Comparison of ENCODE assay signal across 15 cellular contexts in genomic region chr7:111710839-111711380, GRCh38.
DNase-seq lines count a peak whose midpoint lies in the region; ATAC-seq and TF ChIP-seq lines count a peak whose summit lies in the region.
"Had no signal": no experiment of that assay in that cellular context is flagged by ENCODE, and none has a peak within 500 bp of the region (broad histone marks: within the 10 kb centered on the region; RNA-seq: fewer than 3 reads in every experiment).

No MANE protein-coding gene starts in this region.

- H3K27ac Mint-ChIP-seq in HFFc6 (no peak overlapping the region), CD14-positive monocyte (no peak overlapping the region)
- H3K27ac Mint-ChIP-seq: CD4-positive, alpha-beta T cell; H9 had no signal

- TF ChIP-seq CTCF in HFFc6 (IDR thresholded peaks at IDR 0.05) (0 out of 2 replicates have a peak, but pooled peaks have one; percentile 13), CD14-positive monocyte (IDR thresholded peaks at IDR 0.05) (no peak)

- H3K27me3 Mint-ChIP-seq in HFFc6 (ENCODE audit: insufficient read depth) (peaks cover 8% of the 10 kb centered on the region), CD14-positive monocyte (ENCODE audit: low read depth in 3 of 3) (no peaks in the 10 kb centered on the region)

- no peak overlapping the region for H3K4me3 Mint-ChIP-seq in HFFc6
- H3K4me3 Mint-ChIP-seq in CD14-positive monocyte, result no peak overlapping the region
- H3K4me3 Mint-ChIP-seq: CD4-positive, alpha-beta T cell; H9 had no signal

- H3K4me1 Mint-ChIP-seq in HFFc6 (ENCODE audit: low read depth) (peaks cover 22% of the 10 kb centered on the region), CD14-positive monocyte (no peaks in the 10 kb centered on the region)

- peak; percentile 56 for ATAC-seq in SK-N-SH treated with all-trans-retinoic acid at 6 μM for 48 hours
- no peak for ATAC-seq in GM19351 (IDR thresholded peaks at IDR 0.05; ENCODE audit: unreplicated experiment)
- ATAC-seq: GM12878 had no signal

- intact Hi-C loops in CD14-positive monocyte (cut with micrococcal nuclease), result no loop called here

- DNase-seq in NCI-H82 (lab: John Stamatoyannopoulos, UW), result peak; percentile 56
- no peak for DNase-seq in NCI-H82 treated with DMSO at 0.1 percent for 48 hours (lab: John Stamatoyannopoulos, UW; ENCODE audit: unreplicated experiment)
- no peak for DNase-seq in HFFc6
- peak; percentile 7 for DNase-seq in myocyte (ENCODE audit: low read depth)
- no peak for DNase-seq in D341Med (ENCODE audit: low spot score)
- DNase-seq in CD14-positive monocyte (ENCODE audit: low spot score), result no peak
- DNase-seq: AML-193; Calu3; CD4-positive, alpha-beta T cell; GOT3; H9; IMR-90 had no signal

- H3K9me3 Mint-ChIP-seq in HFFc6 (no peaks in the 10 kb centered on the region), CD14-positive monocyte (peaks cover 0 to 14% (median 8%) of the 10 kb centered on the region in 7 donors)
- H3K9me3 Mint-ChIP-seq: CD4-positive, alpha-beta T cell had no signal

- no peaks in the 10 kb centered on the region for H3K36me3 Mint-ChIP-seq in HFFc6 (ENCODE audit: low read depth)
- H3K36me3 Mint-ChIP-seq in CD14-positive monocyte, result no peaks in the 10 kb centered on the region

TF ChIP-seq in SK-N-SH treated with all-trans-retinoic acid at 6 μM for 48 hours, 23 proteins besides CTCF, POLR2A, EP300 and RAD21:
- TF ChIP-seq TOX (CRISPR knock-in tag; IDR thresholded peaks at IDR 0.05; ENCODE audit: borderline replicate concordance) (no peak), ESRRG (CRISPR knock-in tag; IDR thresholded peaks at IDR 0.05) (no peak), ZFP3 (CRISPR knock-in tag; IDR thresholded peaks at IDR 0.05) (no peak), ZC3H10 (CRISPR knock-in tag; IDR thresholded peaks at IDR 0.05) (no peak), GLIS3 (CRISPR knock-in tag; IDR thresholded peaks at IDR 0.05) (no peak), ZNF70 (CRISPR knock-in tag; IDR thresholded peaks at IDR 0.05) (no peak), ISL1 (CRISPR knock-in tag; IDR thresholded peaks at IDR 0.05) (no peak), BACH2 (CRISPR knock-in tag; IDR thresholded peaks at IDR 0.05; ENCODE audit: borderline replicate concordance) (no peak)
- TF ChIP-seq, protein P1, sequence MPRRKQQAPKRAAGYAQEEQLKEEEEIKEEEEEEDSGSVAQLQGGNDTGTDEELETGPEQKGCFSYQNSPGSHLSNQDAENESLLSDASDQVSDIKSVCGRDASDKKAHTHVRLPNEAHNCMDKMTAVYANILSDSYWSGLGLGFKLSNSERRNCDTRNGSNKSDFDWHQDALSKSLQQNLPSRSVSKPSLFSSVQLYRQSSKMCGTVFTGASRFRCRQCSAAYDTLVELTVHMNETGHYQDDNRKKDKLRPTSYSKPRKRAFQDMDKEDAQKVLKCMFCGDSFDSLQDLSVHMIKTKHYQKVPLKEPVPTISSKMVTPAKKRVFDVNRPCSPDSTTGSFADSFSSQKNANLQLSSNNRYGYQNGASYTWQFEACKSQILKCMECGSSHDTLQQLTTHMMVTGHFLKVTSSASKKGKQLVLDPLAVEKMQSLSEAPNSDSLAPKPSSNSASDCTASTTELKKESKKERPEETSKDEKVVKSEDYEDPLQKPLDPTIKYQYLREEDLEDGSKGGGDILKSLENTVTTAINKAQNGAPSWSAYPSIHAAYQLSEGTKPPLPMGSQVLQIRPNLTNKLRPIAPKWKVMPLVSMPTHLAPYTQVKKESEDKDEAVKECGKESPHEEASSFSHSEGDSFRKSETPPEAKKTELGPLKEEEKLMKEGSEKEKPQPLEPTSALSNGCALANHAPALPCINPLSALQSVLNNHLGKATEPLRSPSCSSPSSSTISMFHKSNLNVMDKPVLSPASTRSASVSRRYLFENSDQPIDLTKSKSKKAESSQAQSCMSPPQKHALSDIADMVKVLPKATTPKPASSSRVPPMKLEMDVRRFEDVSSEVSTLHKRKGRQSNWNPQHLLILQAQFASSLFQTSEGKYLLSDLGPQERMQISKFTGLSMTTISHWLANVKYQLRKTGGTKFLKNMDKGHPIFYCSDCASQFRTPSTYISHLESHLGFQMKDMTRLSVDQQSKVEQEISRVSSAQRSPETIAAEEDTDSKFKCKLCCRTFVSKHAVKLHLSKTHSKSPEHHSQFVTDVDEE (CRISPR knock-in tag; IDR thresholded peaks at IDR 0.05), result no peak
- TF ChIP-seq, protein P2, sequence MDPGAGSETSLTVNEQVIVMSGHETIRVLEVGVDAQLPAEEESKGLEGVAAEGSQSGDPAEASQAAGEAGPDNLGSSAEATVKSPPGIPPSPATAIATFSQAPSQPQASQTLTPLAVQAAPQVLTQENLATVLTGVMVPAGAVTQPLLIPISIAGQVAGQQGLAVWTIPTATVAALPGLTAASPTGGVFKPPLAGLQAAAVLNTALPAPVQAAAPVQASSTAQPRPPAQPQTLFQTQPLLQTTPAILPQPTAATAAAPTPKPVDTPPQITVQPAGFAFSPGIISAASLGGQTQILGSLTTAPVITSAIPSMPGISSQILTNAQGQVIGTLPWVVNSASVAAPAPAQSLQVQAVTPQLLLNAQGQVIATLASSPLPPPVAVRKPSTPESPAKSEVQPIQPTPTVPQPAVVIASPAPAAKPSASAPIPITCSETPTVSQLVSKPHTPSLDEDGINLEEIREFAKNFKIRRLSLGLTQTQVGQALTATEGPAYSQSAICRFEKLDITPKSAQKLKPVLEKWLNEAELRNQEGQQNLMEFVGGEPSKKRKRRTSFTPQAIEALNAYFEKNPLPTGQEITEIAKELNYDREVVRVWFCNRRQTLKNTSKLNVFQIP (CRISPR knock-in tag; IDR thresholded peaks at IDR 0.05; ENCODE audit: borderline replicate concordance, low read depth), result no peak
- TF ChIP-seq, protein P3, sequence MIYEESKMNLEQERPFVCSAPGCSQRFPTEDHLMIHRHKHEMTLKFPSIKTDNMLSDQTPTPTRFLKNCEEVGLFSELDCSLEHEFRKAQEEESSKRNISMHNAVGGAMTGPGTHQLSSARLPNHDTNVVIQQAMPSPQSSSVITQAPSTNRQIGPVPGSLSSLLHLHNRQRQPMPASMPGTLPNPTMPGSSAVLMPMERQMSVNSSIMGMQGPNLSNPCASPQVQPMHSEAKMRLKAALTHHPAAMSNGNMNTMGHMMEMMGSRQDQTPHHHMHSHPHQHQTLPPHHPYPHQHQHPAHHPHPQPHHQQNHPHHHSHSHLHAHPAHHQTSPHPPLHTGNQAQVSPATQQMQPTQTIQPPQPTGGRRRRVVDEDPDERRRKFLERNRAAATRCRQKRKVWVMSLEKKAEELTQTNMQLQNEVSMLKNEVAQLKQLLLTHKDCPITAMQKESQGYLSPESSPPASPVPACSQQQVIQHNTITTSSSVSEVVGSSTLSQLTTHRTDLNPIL (CRISPR knock-in tag; IDR thresholded peaks at IDR 0.05; ENCODE audit: low read depth), result no peak
TF ChIP-seq in SK-N-SH treated with all-trans-retinoic acid at 6 μM for 48 hours: peak in this region for 0.

Comparison
In these comparisons a context has a peak if more than half of its experiments do, and no peak if none do; other contexts are left out.
1. DNase-seq: peak in NCI-H82 (single experiment) and myocyte (single experiment); none in NCI-H82 treated with DMSO at 0.1 percent for 48 hours (single experiment), HFFc6 (single experiment), D341Med (single experiment) and CD14-positive monocyte (single experiment).